ENCODE assay signal across 22 cellular contexts in genomic region chr10:15379043-15379442, GRCh38. TPM values are rescaled to one million over a fixed set of nuclear protein-coding genes. Genes with fewer than 3 reads are reported as not detected.
DNase-seq lines count a peak whose midpoint lies in the region; ATAC-seq, FAIRE-seq and TF ChIP-seq lines count a peak whose summit lies in the region.
"Had no signal": no experiment of that assay in that cellular context is flagged by ENCODE, and none has a peak within 500 bp of the region (broad histone marks: within the 10 kb centered on the region; RNA-seq: fewer than 3 reads in every experiment).

No MANE protein-coding gene starts in this region.

- H3K27me3 Mint-ChIP-seq in WTC11 (ENCODE audit: low read depth), result peaks cover 3% of the 10 kb centered on the region; the same call in 1 of the 2 replicates

- H3K27ac ChIP-seq in A549 (no peak overlapping the region), osteoblast (ENCODE audit: low read depth, low read length) (no peak overlapping the region), prostate gland (no peak overlapping the region)
- H3K27ac ChIP-seq: BLaER1 treated with 17β-estradiol and CSF1 and Interleukin-3, amounts not matched to agents 10 nM and 100 nM; SJSA1 had no signal

- no peak for TF ChIP-seq CTCF in A549 (IDR thresholded peaks at IDR 0.05)
- no peak for TF ChIP-seq CTCF in WTC11 (IDR thresholded peaks at IDR 0.05)
- TF ChIP-seq CTCF in osteoblast (IDR thresholded peaks at IDR 0.05; ENCODE audit: extremely low read depth, low read depth, low read length), result no peak
- TF ChIP-seq CTCF in prostate gland (IDR thresholded peaks at IDR 0.05), result no peak

- peaks cover 11% of the 10 kb centered on the region for H3K27me3 ChIP-seq in osteoblast (ENCODE audit: insufficient read depth, low read length)
- no peaks in the 10 kb centered on the region for H3K27me3 ChIP-seq in prostate gland (replicated peaks; ENCODE audit: insufficient read depth)
- H3K27me3 ChIP-seq: BLaER1 treated with 17β-estradiol and CSF1 and Interleukin-3, amounts not matched to agents 10 nM and 100 nM; SJSA1 had no signal

- peaks cover 15% of the 10 kb centered on the region for H3K4me1 Mint-ChIP-seq in WTC11

- no peaks in the 10 kb centered on the region for H3K79me2 ChIP-seq in osteoblast (ENCODE audit: insufficient read depth, low read length)

- H3K9me3 Mint-ChIP-seq in WTC11, result peaks cover under 1% of the 10 kb centered on the region; the same call in 1 of the 2 replicates
- H3K9me3 Mint-ChIP-seq: CD4-positive, alpha-beta T cell had no signal

- H3K4me2 ChIP-seq in A549, result no peak overlapping the region
- H3K4me2 ChIP-seq in osteoblast (ENCODE audit: insufficient read depth, low read length), result no peak overlapping the region
- H3K4me2 ChIP-seq: BLaER1 treated with 17β-estradiol and CSF1 and Interleukin-3, amounts not matched to agents 10 nM and 100 nM had no signal

- TF ChIP-seq EP300 in A549 (IDR thresholded peaks at IDR 0.05), result no peak

- H3K4me1 ChIP-seq in A549 (peaks cover 6% of the 10 kb centered on the region; the same call in 2 of the 3 replicates), osteoblast (ENCODE audit: insufficient read depth, low read length) (no peaks in the 10 kb centered on the region), prostate gland (replicated peaks) (no peaks in the 10 kb centered on the region)

- FAIRE-seq in A549 (lab: Jason Lieb, UNC), result no peak
- FAIRE-seq: D721Med, GM18507, K562 had no signal

- POLR2A ChIA-PET in A549 (lab: Yijun Ruan, JAX) (no interaction called here), WTC11 (lab: Charles Lee) (no interaction called here)

- H4K20me1 ChIP-seq in osteoblast (ENCODE audit: insufficient read depth, low read length), result no peaks in the 10 kb centered on the region
- H4K20me1 ChIP-seq: BLaER1 treated with 17β-estradiol and CSF1 and Interleukin-3, amounts not matched to agents 10 nM and 100 nM had no signal

- H3K27ac Mint-ChIP-seq in WTC11, result no peak overlapping the region
- H3K27ac Mint-ChIP-seq: CD4-positive, alpha-beta T cell had no signal

- no peak overlapping the region for H3K4me3 ChIP-seq in A549
- H3K4me3 ChIP-seq in osteoblast (ENCODE audit: insufficient read depth, low read length), result no peak overlapping the region
- no peak overlapping the region for H3K4me3 ChIP-seq in prostate gland
- H3K4me3 ChIP-seq: BLaER1 treated with 17β-estradiol and CSF1 and Interleukin-3, amounts not matched to agents 10 nM and 100 nM; K562; SJSA1 had no signal

- DNase-seq in A549 (ENCODE audit: low read depth in 1 of 2, low spot score in 1 of 2) (no peak), WTC11 (ENCODE audit: low spot score) (no peak), left lobe of liver (ENCODE audit: low spot score) (no peak), osteoblast (ENCODE audit: insufficient read length, low spot score, missing footprints) (no peak), NCI-H187 treated with DMSO at 0.1 percent for 48 hours (lab: John Stamatoyannopoulos, UW) (no peak), prostate gland (ENCODE audit: low spot score) (no peak)
- DNase-seq: CD4-positive, alpha-beta T cell; Kasumi-1; NCI-H1092 treated with DMSO at 0.1 percent for 48 hours; NCI-H1436 treated with DMSO at 0.1 percent for 48 hours; NCI-H1930; NCI-H2107; NCI-H446 treated with DMSO at 0.1 percent for 48 hours; NCI-H526; Right ventricle myocardium superior; RPMI8226 had no signal

- peak overlapping the region; percentile 20 for H2AFZ ChIP-seq in osteoblast (ENCODE audit: low read length)

- H3K36me3 ChIP-seq in osteoblast (ENCODE audit: insufficient read depth, low read length) (no peaks in the 10 kb centered on the region), prostate gland (no peaks in the 10 kb centered on the region)
- H3K36me3 ChIP-seq: BLaER1 treated with 17β-estradiol and CSF1 and Interleukin-3, amounts not matched to agents 10 nM and 100 nM; SJSA1 had no signal

- H3K4me3 Mint-ChIP-seq in WTC11, result no peak overlapping the region
- H3K4me3 Mint-ChIP-seq: CD4-positive, alpha-beta T cell had no signal

- TF ChIP-seq POLR2A in A549 (IDR thresholded peaks at IDR 0.05; ENCODE audit: low read length), result no peak
- no peak for TF ChIP-seq POLR2A in prostate gland (IDR thresholded peaks at IDR 0.05)

- CTCF ChIA-PET in A549 (lab: Yijun Ruan, JAX) (no interaction called here), WTC11 (lab: Charles Lee) (interaction anchor here (0.5 to 1.3 kb wide), 9 partner anchors 9 to 754 kb away, joined by 3 to 6 read pairs (median 4); partner anchors contain the start of genes ITGA8 and NMT2)

- intact Hi-C loops in prostate gland (cut with DNase I), result no loop called here

- H3K36me3 Mint-ChIP-seq in WTC11, result no peaks in the 10 kb centered on the region

- H3K9me3 ChIP-seq in A549 (no peaks in the 10 kb centered on the region), osteoblast (ENCODE audit: low read depth, low read length) (no peaks in the 10 kb centered on the region), prostate gland (no peaks in the 10 kb centered on the region)
- H3K9me3 ChIP-seq: BLaER1 treated with 17β-estradiol and CSF1 and Interleukin-3, amounts not matched to agents 10 nM and 100 nM; SJSA1 had no signal

- WGBS in A549 (ENCODE audit: missing lambda C conversion rate), result 72% methylated on average over 6 of the region's 6 CpGs
- WGBS in prostate gland, result 79% methylated on average over 6 of the region's 6 CpGs

- ATAC-seq in A549, result peak; percentile 33 to 48; a peak in 3 of 6 replicates
- ATAC-seq in WTC11, result peak; percentile 16; the same call in 1 of the 2 replicates
- ATAC-seq in left lobe of liver, result peak; percentile 32
- ATAC-seq in GM18873 (IDR thresholded peaks at IDR 0.05; ENCODE audit: low FRiP score, unreplicated experiment), result no peak
- ATAC-seq: K562 had no signal

- no peak for TF ChIP-seq RAD21 in A549 (conservative IDR thresholded peaks at IDR 0.05 in 1 of 2, IDR thresholded peaks at IDR 0.05 in 1 of 2)

TF ChIP-seq in A549, 52 proteins besides CTCF, POLR2A, EP300 and RAD21 (continues in another document):
- TF ChIP-seq PHF8 (IDR thresholded peaks at IDR 0.05; ENCODE audit: borderline replicate concordance, low read depth), result no peak
- TF ChIP-seq JUN (IDR thresholded peaks at IDR 0.05), result no peak
- TF ChIP-seq FOXS1 (CRISPR knock-in tag; IDR thresholded peaks at IDR 0.05), result no peak
- no peak for TF ChIP-seq REST (IDR thresholded peaks at IDR 0.05)

TF ChIP-seq in WTC11, 78 proteins besides CTCF, POLR2A, EP300 and RAD21 (continues in another document):
- TF ChIP-seq ZMAT4 (CRISPR knock-in tag; IDR thresholded peaks at IDR 0.05) (no peak), CBFB (CRISPR knock-in tag; IDR thresholded peaks at IDR 0.05; ENCODE audit: low read depth) (no peak), ESRRA (CRISPR knock-in tag; IDR thresholded peaks at IDR 0.05; ENCODE audit: borderline replicate concordance) (no peak), AFF4 (CRISPR knock-in tag; IDR thresholded peaks at IDR 0.05; ENCODE audit: borderline replicate concordance) (no peak)

RNA-seq across cellular contexts. Expression of gene FAM171A1, which starts 8.0 kb away (rescaled TPM):
- 13.8 and 15.2 TPM in 2 replicates for polyA plus RNA-seq in A549 (2011; rRNA removed)
- 17.0 and 20.2 TPM in 2 replicates for polyA plus RNA-seq in A549 (2012; cell fraction: cytosol; rRNA removed)
- 13.9 and 15.1 TPM in 2 replicates for polyA plus RNA-seq in A549 (2012; cell fraction: nucleus; rRNA removed)
- 15.2 to 17.0 TPM (median 16.5 TPM) in 3 replicates for polyA plus RNA-seq in A549 (2017; fragmentation: RNase III; extraction: RNeasy Plus Mini Kit Qiagen cat#74134 plus additional on column Dnase treatment)
- 12.9 and 13.6 TPM in 2 replicates for polyA minus RNA-seq in A549 (2011; rRNA and poly(A)+ RNA removed)
- 29.2 to 33.9 TPM (median 30.1 TPM) in 3 replicates for total RNA-seq in WTC11 (2021)
- total RNA-seq in left lobe of liver, result 8.6 TPM
- total RNA-seq in osteoblast, result 25.0 and 28.9 TPM in 2 replicates
- total RNA-seq in prostate gland, result 10 to 100 TPM; 16.3 to 24.2 TPM
